ENCODE assay signal across 18 cellular contexts in the genomic region with DNA sequence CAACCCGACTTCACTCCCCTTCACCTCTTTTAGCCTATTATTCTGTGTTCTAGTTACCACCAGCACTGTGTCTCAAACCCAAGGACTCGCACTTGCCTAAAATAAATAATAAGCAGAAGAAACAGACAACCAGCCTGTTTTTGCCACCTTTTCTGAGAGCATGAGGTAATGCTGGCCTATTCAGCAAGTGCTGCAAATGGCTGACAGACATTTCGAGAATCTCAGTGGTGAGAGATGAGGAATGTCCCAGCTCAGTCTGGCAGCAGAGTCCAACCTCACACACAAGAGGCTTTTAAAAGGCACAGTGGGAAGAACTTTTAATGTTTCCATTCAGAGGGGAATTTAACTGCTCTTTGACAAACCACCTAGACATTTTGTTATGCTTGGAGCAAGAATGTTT.
A peak's percentile ranks its signal among the peaks of the same experiment; 100 is the strongest.
DNase-seq lines count a peak whose midpoint lies in the region; ATAC-seq and TF ChIP-seq lines count a peak whose summit lies in the region.
"Had no signal": no experiment of that assay in that cellular context is flagged by ENCODE, and none has a peak within 500 bp of the region (broad histone marks: within the 10 kb centered on the region; RNA-seq: fewer than 3 reads in every experiment).

No MANE protein-coding gene starts in this region.

- ATAC-seq in GM18867 (IDR thresholded peaks at IDR 0.05; ENCODE audit: unreplicated experiment) (peak; percentile 75), HG02623 (IDR thresholded peaks at IDR 0.05; ENCODE audit: unreplicated experiment) (peak; percentile 74), GM21825 (IDR thresholded peaks at IDR 0.05; ENCODE audit: unreplicated experiment) (no peak), GM21381 (IDR thresholded peaks at IDR 0.05; ENCODE audit: unreplicated experiment) (no peak), HG03135 (IDR thresholded peaks at IDR 0.05; ENCODE audit: unreplicated experiment) (no peak)
- ATAC-seq: naive thymus-derived CD4-positive, alpha-beta T cell; sciatic nerve had no signal

- peak overlapping the region; percentile 61; the same call in 1 of the 2 replicates for H2AFZ ChIP-seq in OCI-LY3 (ENCODE audit: low read depth, low read length)

- H3K27me3 ChIP-seq in OCI-LY3 (ENCODE audit: low read depth, low read length), result no peaks in the 10 kb centered on the region
- H3K27me3 ChIP-seq in tibial artery, result no peaks in the 10 kb centered on the region

- no peaks in the 10 kb centered on the region for H3K79me2 ChIP-seq in OCI-LY3 (ENCODE audit: low read length)

- H3K36me3 ChIP-seq in OCI-LY3 (replicated peaks; ENCODE audit: low read depth, low read length), result no peaks in the 10 kb centered on the region
- no peaks in the 10 kb centered on the region for H3K36me3 ChIP-seq in tibial artery

- H4K20me1 ChIP-seq in OCI-LY3 (ENCODE audit: insufficient read depth, low read length), result no peaks in the 10 kb centered on the region

- DNase-seq in midbrain (lab: John Stamatoyannopoulos, UW), result peak; percentile 9
- no peak for DNase-seq in tibial artery
- DNase-seq: activated naive CD4-positive, alpha-beta T cell treated with Interleukin-2 at 50 U/mL for 16 hours; CD4-positive, alpha-beta memory T cell; HFFc6; immature natural killer cell; MV-4-11; naive thymus-derived CD4-positive, alpha-beta T cell; NCI-H510A treated with DMSO at 0.1 percent for 48 hours; T-helper 9 cell had no signal

- intact Hi-C loops in tibial artery (cut with DNase I; ENCODE audit: low total_unique reads), result no loop called here

- 0 out of 2 replicates have a peak, but pooled peaks cover 3% of the 10 kb centered on the region for H3K4me1 ChIP-seq in OCI-LY3 (ENCODE audit: low read length)
- no peaks in the 10 kb centered on the region for H3K4me1 ChIP-seq in tibial artery

- H3K9me3 ChIP-seq in OCI-LY3 (ENCODE audit: insufficient read depth, low read length) (no peaks in the 10 kb centered on the region), tibial artery (no peaks in the 10 kb centered on the region)

- H3K4me3 ChIP-seq in OCI-LY3 (ENCODE audit: low read length) (no peak overlapping the region), tibial artery (no peak overlapping the region)

- H3K27ac ChIP-seq in OCI-LY3 (ENCODE audit: low read length) (no peak overlapping the region), tibial artery (no peak overlapping the region)
- H3K27ac ChIP-seq: RWPE1 had no signal

- TF ChIP-seq CTCF in OCI-LY3 (IDR thresholded peaks at IDR 0.05; ENCODE audit: low read depth, low read length) (no peak), tibial artery (IDR thresholded peaks at IDR 0.05) (no peak)

- H3K4me2 ChIP-seq in OCI-LY3 (ENCODE audit: low read length), result no peak overlapping the region

- no peak overlapping the region for H3K9ac ChIP-seq in OCI-LY3 (ENCODE audit: low read length)

Comparison
In these comparisons a context has a peak if more than half of its experiments do, and no peak if none do; other contexts are left out.
1. ATAC-seq: peak in GM18867 (single experiment) and HG02623 (single experiment); none in GM21825 (single experiment), GM21381 (single experiment) and HG03135 (single experiment).